Comparison of ENCODE assay signal across 8 cellular contexts in genomic region chr16:81730090-81731051, GRCh38. TPM values are rescaled to one million over a fixed set of nuclear protein-coding genes. Genes with fewer than 3 reads are reported as not detected.
A peak's percentile ranks its signal among the peaks of the same experiment; 100 is the strongest.
DNase-seq lines count a peak whose midpoint lies in the region; ATAC-seq and TF ChIP-seq lines count a peak whose summit lies in the region.

No MANE protein-coding gene starts in this region.

- DNase-seq in NCI-H345 (lab: John Stamatoyannopoulos, UW) (peak; percentile 91), medulla oblongata (ENCODE audit: extremely low spot score) (peak; percentile 81)
- peak; percentile 67 for DNase-seq in activated CD8-positive, alpha-beta T cell treated with anti-CD3 and anti-CD28 coated beads for 36 hours
- peak; percentile 56 for DNase-seq in effector CD8-positive, alpha-beta T cell (lab: John Stamatoyannopoulos, UW)
- peak; percentile 19 to 44 (median 24) for DNase-seq in stimulated activated CD4-positive, alpha-beta T cell treated with anti-CD3 and anti-CD28 coated beads, TNF-alpha, amount 100 ng/mL, for 48 hours (ENCODE audit: low read depth in 3 of 3)

- H3K27me3 Mint-ChIP-seq in activated CD8-positive, alpha-beta T cell treated with anti-CD3 and anti-CD28 coated beads for 36 hours: no peaks in the 10 kb centered on the region

- TF ChIP-seq CTCF in 22Rv1 (IDR thresholded peaks at IDR 0.05): peak; percentile 85
- peak; percentile 69 for TF ChIP-seq CTCF in activated CD8-positive, alpha-beta T cell treated with anti-CD3 and anti-CD28 coated beads for 36 hours (IDR thresholded peaks at IDR 0.05)

- ATAC-seq in GM18858 (IDR thresholded peaks at IDR 0.05; ENCODE audit: unreplicated experiment) (peak; percentile 57), HG03103 (IDR thresholded peaks at IDR 0.05; ENCODE audit: low read depth, unreplicated experiment) (peak; percentile 69)
- peak; percentile 93 for ATAC-seq in activated CD8-positive, alpha-beta T cell treated with anti-CD3 and anti-CD28 coated beads for 36 hours

- intact Hi-C loops in activated CD8-positive, alpha-beta T cell treated with anti-CD3 and anti-CD28 coated beads for 36 hours (cut with micrococcal nuclease): no loop called here

- H3K27ac Mint-ChIP-seq in activated CD8-positive, alpha-beta T cell treated with anti-CD3 and anti-CD28 coated beads for 36 hours: peak overlapping the region; percentile 91

- POLR2A ChIA-PET in activated CD8-positive, alpha-beta T cell treated with anti-CD3 and anti-CD28 coated beads for 36 hours (lab: Charles Lee): interaction anchor here (0.8 kb wide), 1 partner anchor 330 kb away, joined by 3 read pairs; no protein-coding TSS in a partner anchor

- H3K9me3 Mint-ChIP-seq in activated CD8-positive, alpha-beta T cell treated with anti-CD3 and anti-CD28 coated beads for 36 hours: no peaks in the 10 kb centered on the region

- peaks cover 12% of the 10 kb centered on the region for H3K4me1 Mint-ChIP-seq in activated CD8-positive, alpha-beta T cell treated with anti-CD3 and anti-CD28 coated beads for 36 hours (ENCODE audit: low read depth)

- CTCF ChIA-PET in activated CD8-positive, alpha-beta T cell treated with anti-CD3 and anti-CD28 coated beads for 36 hours (lab: Charles Lee): interaction anchor here (0.7 to 4.8 kb wide), 32 partner anchors 10 to 526 kb away, joined by 3 to 26 read pairs (median 4); no protein-coding TSS in a partner anchor

- peak overlapping the region; percentile 68 for H3K4me3 Mint-ChIP-seq in activated CD8-positive, alpha-beta T cell treated with anti-CD3 and anti-CD28 coated beads for 36 hours

- no peaks in the 10 kb centered on the region for H3K36me3 Mint-ChIP-seq in activated CD8-positive, alpha-beta T cell treated with anti-CD3 and anti-CD28 coated beads for 36 hours (ENCODE audit: low read depth)

- H3K27ac ChIP-seq in 22Rv1: no peak overlapping the region

RNA-seq across cellular contexts. Expression of gene PLCG2, which starts 48.7 kb away (rescaled TPM):
- 10 to 100 TPM; 12.7 to 13.7 TPM for total RNA-seq in activated CD8-positive, alpha-beta T cell treated with anti-CD3 and anti-CD28 coated beads for 36 hours

Comparison
In these comparisons a context has a peak if more than half of its experiments do, and no peak if none do; other contexts are left out.
1. DNase-seq: peak in every context shown above with its lines; median percentile 91 in NCI-H345; 81 in medulla oblongata; 67 in activated CD8-positive, alpha-beta T cell treated with anti-CD3 and anti-CD28 coated beads for 36 hours; 56 in effector CD8-positive, alpha-beta T cell; 24 in stimulated activated CD4-positive, alpha-beta T cell treated with anti-CD3 and anti-CD28 coated beads, TNF-alpha, amount 100 ng/mL, for 48 hours.